Comparison of ENCODE assay signal across 2 cellular contexts in genomic region chr10:20005638-20006037, GRCh38.
TF ChIP-seq lines count a peak whose summit lies in the region.

No MANE protein-coding gene starts in this region.

TF ChIP-seq in liver, 16 proteins besides CTCF, POLR2A, EP300 and RAD21 (continued from another document):
- TF ChIP-seq REST (IDR thresholded peaks at IDR 0.05) (no peak), FOXA2 (IDR thresholded peaks at IDR 0.05) (no peak), YY1 (IDR thresholded peaks at IDR 0.05) (no peak)

TF ChIP-seq in HepG2, 621 proteins besides CTCF, POLR2A, EP300 and RAD21 (continued from another document):
- TF ChIP-seq GRHL1 (CRISPR knock-in tag; conservative IDR thresholded peaks at IDR 0.05), result no peak
